Comparison of ENCODE assay signal across 23 cellular contexts in genomic region chr17:41354538-41354937, GRCh38. TPM values are rescaled to one million over a fixed set of nuclear protein-coding genes. Genes with fewer than 3 reads are reported as not detected.
DNase-seq lines count a peak whose midpoint lies in the region; ATAC-seq, FAIRE-seq and TF ChIP-seq lines count a peak whose summit lies in the region.
"Had no signal": no experiment of that assay in that cellular context is flagged by ENCODE, and none has a peak within 500 bp of the region (broad histone marks: within the 10 kb centered on the region; RNA-seq: fewer than 3 reads in every experiment).

No MANE protein-coding gene starts in this region.

- no peaks in the 10 kb centered on the region for H3K4me1 ChIP-seq in psoas muscle
- H3K4me1 ChIP-seq: Peyer's patch had no signal

- ATAC-seq in GM21528 (IDR thresholded peaks at IDR 0.05; ENCODE audit: low FRiP score, unreplicated experiment) (no peak), psoas muscle (no peak), GM18519 (IDR thresholded peaks at IDR 0.05; ENCODE audit: low FRiP score, unreplicated experiment) (no peak)
- ATAC-seq: T-helper 17 cell had no signal

- no peaks in the 10 kb centered on the region for H3K36me3 ChIP-seq in bronchial epithelial cell (ENCODE audit: control insufficient read depth, insufficient read depth, low read length)
- no peaks in the 10 kb centered on the region for H3K36me3 ChIP-seq in psoas muscle (ENCODE audit: insufficient read depth in 1 of 2, low read depth in 1 of 2)
- H3K36me3 ChIP-seq: Peyer's patch, SJSA1 had no signal

- intact Hi-C loops in psoas muscle (cut with DNase I), result no loop called here

- no peak for FAIRE-seq in bronchial epithelial cell (lab: Jason Lieb, UNC)
- FAIRE-seq: A204.1, H54 had no signal

- TF ChIP-seq CTCF in bronchial epithelial cell (IDR thresholded peaks at IDR 0.05; ENCODE audit: insufficient read depth, low read length, severe bottlenecking), result no peak
- TF ChIP-seq CTCF in psoas muscle (IDR thresholded peaks at IDR 0.05), result no peak

- no peak overlapping the region for H3K27ac ChIP-seq in psoas muscle
- H3K27ac ChIP-seq: Peyer's patch, SJSA1 had no signal

- H3K4me3 ChIP-seq in bronchial epithelial cell (ENCODE audit: low read depth, low read length), result no peak overlapping the region
- no peak overlapping the region for H3K4me3 ChIP-seq in psoas muscle
- H3K4me3 ChIP-seq: Peyer's patch, SJSA1 had no signal

- H3K27me3 ChIP-seq in bronchial epithelial cell (ENCODE audit: control insufficient read depth, insufficient read depth, low read length) (no peaks in the 10 kb centered on the region), psoas muscle (ENCODE audit: insufficient read depth in 3 of 3, low read length in 2 of 3) (peaks cover 0 to 5% (median 3%) of the 10 kb centered on the region in 3 donors)
- H3K27me3 ChIP-seq: Peyer's patch, SJSA1 had no signal

- no peaks in the 10 kb centered on the region for H3K9me3 ChIP-seq in psoas muscle
- H3K9me3 ChIP-seq: Peyer's patch, SJSA1 had no signal

- WGBS in psoas muscle, 3 donors, result 88 to 93% (median 91%) methylated on average over 4 of the region's 4 CpGs

- peak; percentile 8 for DNase-seq in CD1c-positive myeloid dendritic cell (ENCODE audit: extremely low spot score)
- peak; percentile 90 for DNase-seq in MV-4-11 (lab: John Stamatoyannopoulos, UW)
- DNase-seq in OCI-M1 (lab: John Stamatoyannopoulos, UW), result peak; percentile 24
- DNase-seq in bronchial epithelial cell (ENCODE audit: low read depth), result peak; percentile 42
- no peak for DNase-seq in psoas muscle
- DNase-seq in activated CD4-positive, CD25-positive, alpha-beta regulatory T cell treated with anti-CD3 and anti-CD28 coated beads, Interleukin-2, amount 50 U/mL, for 72 hours, result no peak
- DNase-seq: CD4-positive, alpha-beta T cell; COR-L47; DMS79; MM.1S; NCI-H1417; NCI-H187; NCI-H446; NCI-H526; Peyer's patch; SW 1271; T-helper 17 cell had no signal

RNA-seq across cellular contexts. Expression of gene KRT33A, which starts 3.9 kb away (rescaled TPM):
- total RNA-seq in bronchial epithelial cell, result 0.13 TPM in 1 of 2 replicates, not detected in the other
- not detected for total RNA-seq in psoas muscle
- polyA plus RNA-seq in psoas muscle, result not detected
- total RNA-seq: CD4-positive, alpha-beta T cell; Peyer's patch; SJSA1; T-helper 17 cell had no signal
- polyA plus RNA-seq: BJ had no signal

RNA-seq across cellular contexts. Expression of gene KRT33B, which starts 15.1 kb away (rescaled TPM):
- total RNA-seq in bronchial epithelial cell (0.79 and 1.7 TPM in 2 replicates), psoas muscle (not detected)
- not detected for polyA plus RNA-seq in psoas muscle
- total RNA-seq: CD4-positive, alpha-beta T cell; Peyer's patch; T-helper 17 cell had no signal

RNA-seq across cellular contexts. Expression of gene KRT34, which starts 27.6 kb away (rescaled TPM):
- total RNA-seq in bronchial epithelial cell (0.26 and 0.53 TPM in 2 replicates), psoas muscle (not detected)
- not detected for polyA plus RNA-seq in psoas muscle
- total RNA-seq: CD4-positive, alpha-beta T cell; Peyer's patch; T-helper 17 cell had no signal

RNA-seq across cellular contexts. Expression of gene KRTAP17-1, which starts 39.0 kb away (rescaled TPM):
- not detected in 2 replicates for total RNA-seq in bronchial epithelial cell
- total RNA-seq in psoas muscle, result not detected
- polyA plus RNA-seq in psoas muscle, result not detected
- total RNA-seq: CD4-positive, alpha-beta T cell; Peyer's patch; SJSA1; T-helper 17 cell had no signal
- polyA plus RNA-seq: BJ had no signal

RNA-seq across cellular contexts. Expression of gene KRT31, which starts 42.9 kb away (rescaled TPM):
- total RNA-seq in bronchial epithelial cell (0.26 TPM in 1 of 2 replicates, not detected in the other), psoas muscle (1 to 10 TPM in 2 of 4 donors, under 1 TPM in 2; 0.38 to 4.6 (median 2.7) TPM)
- polyA plus RNA-seq in psoas muscle, result 1 to 10 TPM in 1 of 3 donors, under 1 TPM in 2; 0.18 to 2.8 (median 0.23) TPM
- total RNA-seq: CD4-positive, alpha-beta T cell; Peyer's patch; SJSA1; T-helper 17 cell had no signal

Comparison
In these comparisons a context has a peak if more than half of its experiments do, and no peak if none do; other contexts are left out.
1. DNase-seq: peak in CD1c-positive myeloid dendritic cell (single experiment), MV-4-11 (single experiment), OCI-M1 (single experiment) and bronchial epithelial cell (single experiment); none in psoas muscle (0 of 2) and activated CD4-positive, CD25-positive, alpha-beta regulatory T cell treated with anti-CD3 and anti-CD28 coated beads, Interleukin-2, amount 50 U/mL, for 72 hours (single experiment).